In genomic region chr20:10832146-10832545, GRCh38 we compare ENCODE assay signal across 24 cellular contexts.
DNase-seq lines count a peak whose midpoint lies in the region; ATAC-seq, FAIRE-seq and TF ChIP-seq lines count a peak whose summit lies in the region.
"Had no signal": no experiment of that assay in that cellular context is flagged by ENCODE, and none has a peak within 500 bp of the region (broad histone marks: within the 10 kb centered on the region; RNA-seq: fewer than 3 reads in every experiment).

No MANE protein-coding gene starts in this region.

- dilution Hi-C loops in IMR-90 (cut with HindIII; ENCODE audit: low sequenced_read_pairs, unreplicated experiment): no loop called here

- no TSS peak for BruUV-seq in IMR-90 (replicated peaks; lab: Mats Ljungman, UMichigan)

- no peak overlapping the region for H3K9ac ChIP-seq in IMR-90 (ENCODE audit: low read depth, low read length)
- no peak overlapping the region for H3K9ac ChIP-seq in astrocyte (ENCODE audit: low read length)
- H3K9ac ChIP-seq in colonic mucosa (ENCODE audit: low read depth in 2 of 2, low read length in 2 of 2): no peak overlapping the region
- H3K9ac ChIP-seq: BLaER1 had no signal

- no peaks in the 10 kb centered on the region for H3K79me1 ChIP-seq in IMR-90 (ENCODE audit: low read depth in 1 of 2, low read length in 2 of 2)

- no peaks in the 10 kb centered on the region for H3K9me1 ChIP-seq in IMR-90 (ENCODE audit: insufficient read depth, low read length)

- H3K4me2 ChIP-seq in A549 (no peak overlapping the region), IMR-90 (ENCODE audit: low read depth, low read length) (no peak overlapping the region), astrocyte (ENCODE audit: low read length) (no peak overlapping the region)
- H3K4me2 ChIP-seq: BLaER1 had no signal

- H2BK5ac ChIP-seq in IMR-90 (ENCODE audit: low read depth, low read length, poor library complexity, severe bottlenecking): no peak overlapping the region

- TF ChIP-seq RAD21 in A549 (conservative IDR thresholded peaks at IDR 0.05 in 1 of 2, IDR thresholded peaks at IDR 0.05 in 1 of 2): no peak
- no peak for TF ChIP-seq RAD21 in IMR-90 (IDR thresholded peaks at IDR 0.05; ENCODE audit: low read length)

- TF ChIP-seq POLR2A in A549 (IDR thresholded peaks at IDR 0.05; ENCODE audit: low read length): no peak
- no peak for TF ChIP-seq POLR2A in IMR-90 (IDR thresholded peaks at IDR 0.05; ENCODE audit: low read depth, low read length)

- H3K9me3 Mint-ChIP-seq in astrocyte (ENCODE audit: unreplicated experiment) (peaks cover 2% of the 10 kb centered on the region), type B pancreatic cell (no peaks in the 10 kb centered on the region)

- CTCF ChIA-PET in A549 (lab: Yijun Ruan, JAX): interaction anchor here (0.9 to 1.2 kb wide), 2 partner anchors 20 to 136 kb away, joined by 3 to 4 read pairs; no protein-coding TSS in a partner anchor
- CTCF ChIA-PET in IMR-90 (lab: Yijun Ruan, JAX): no interaction called here

- H2BK120ac ChIP-seq in IMR-90 (ENCODE audit: low read depth, low read length): no peak overlapping the region

- H3K4me3 ChIP-seq in A549 (no peak overlapping the region), IMR-90 (ENCODE audit: insufficient read depth, low read depth, low read length) (no peak overlapping the region), astrocyte (ENCODE audit: insufficient read depth, low read depth, low read length) (no peak overlapping the region), colonic mucosa (no peak overlapping the region)
- H3K4me3 ChIP-seq: BLaER1, SK-N-MC had no signal

- in situ Hi-C loops in IMR-90 (cut with MboI; ENCODE audit: low sequenced_read_pairs): no loop called here

- H3K27ac Mint-ChIP-seq in astrocyte (ENCODE audit: unreplicated experiment) (peak overlapping the region; percentile 8), type B pancreatic cell (no peak overlapping the region)
- H3K27ac Mint-ChIP-seq: CD4-positive, alpha-beta memory T cell; HFFc6 had no signal

- H3K56ac ChIP-seq in IMR-90 (ENCODE audit: extremely low read depth, insufficient read depth, low read length): no peak overlapping the region

- peaks cover 23% of the 10 kb centered on the region for H3K4me1 Mint-ChIP-seq in astrocyte (ENCODE audit: low read depth, unreplicated experiment)
- H3K4me1 Mint-ChIP-seq in type B pancreatic cell (ENCODE audit: unreplicated experiment): no peaks in the 10 kb centered on the region
- H3K4me1 Mint-ChIP-seq: CD4-positive, alpha-beta memory T cell had no signal

- peaks cover 6% of the 10 kb centered on the region for H3K27me3 ChIP-seq in IMR-90 (ENCODE audit: control insufficient read depth, insufficient read depth, low read length)
- H3K27me3 ChIP-seq in astrocyte (ENCODE audit: insufficient read depth, low read length): no peaks in the 10 kb centered on the region
- no peaks in the 10 kb centered on the region for H3K27me3 ChIP-seq in colonic mucosa
- H3K27me3 ChIP-seq: BLaER1 had no signal

- H3K79me2 ChIP-seq in astrocyte (ENCODE audit: insufficient read depth, low read length): no peaks in the 10 kb centered on the region

- H3K36me3 Mint-ChIP-seq in astrocyte (ENCODE audit: low read depth, unreplicated experiment) (no peaks in the 10 kb centered on the region), type B pancreatic cell (no peaks in the 10 kb centered on the region)
- H3K36me3 Mint-ChIP-seq: CD4-positive, alpha-beta memory T cell had no signal

- ATAC-seq in A549 (no peak), IMR-90 (ENCODE audit: low read depth) (peak; percentile 70; the same call in 1 of the 2 replicates), GM18873 (IDR thresholded peaks at IDR 0.05; ENCODE audit: low FRiP score, unreplicated experiment) (no peak)
- ATAC-seq: Panc1 had no signal

- no peak overlapping the region for H3K23ac ChIP-seq in IMR-90 (ENCODE audit: low read depth, low read length)

- FAIRE-seq in A549 (lab: Jason Lieb, UNC) (peak; percentile 46), astrocyte (lab: Jason Lieb, UNC) (peak; percentile 52)
- FAIRE-seq: GM12892, GM18507, H54 had no signal

- H2AK9ac ChIP-seq in IMR-90 (replicated peaks; ENCODE audit: low read depth, low read length, poor library complexity): peak overlapping the region; percentile 31

- H3K9me3 ChIP-seq in A549: no peaks in the 10 kb centered on the region
- no peaks in the 10 kb centered on the region for H3K9me3 ChIP-seq in IMR-90 (ENCODE audit: control insufficient read depth, insufficient read depth, low read length)
- no peaks in the 10 kb centered on the region for H3K9me3 ChIP-seq in astrocyte (ENCODE audit: insufficient read depth, low read depth, low read length)
- H3K9me3 ChIP-seq in colonic mucosa: no peaks in the 10 kb centered on the region
- H3K9me3 ChIP-seq: BLaER1 had no signal

- H3K27ac ChIP-seq in A549: no peak overlapping the region
- no peak overlapping the region for H3K27ac ChIP-seq in IMR-90 (ENCODE audit: insufficient read depth, low read length)
- H3K27ac ChIP-seq in astrocyte (ENCODE audit: low read depth, low read length): no peak overlapping the region
- no peak overlapping the region for H3K27ac ChIP-seq in colonic mucosa
- H3K27ac ChIP-seq: BLaER1, SK-N-MC had no signal

- H3K4me1 ChIP-seq in A549: no peaks in the 10 kb centered on the region
- H3K4me1 ChIP-seq in IMR-90 (ENCODE audit: control insufficient read depth, insufficient read depth, low read length): peaks cover 6% of the 10 kb centered on the region
- no peaks in the 10 kb centered on the region for H3K4me1 ChIP-seq in astrocyte (ENCODE audit: insufficient read depth, low read length)
- no peaks in the 10 kb centered on the region for H3K4me1 ChIP-seq in colonic mucosa
- H3K4me1 ChIP-seq: BLaER1 had no signal

- no peak overlapping the region for H4K8ac ChIP-seq in IMR-90 (ENCODE audit: low read depth in 2 of 2, low read length in 2 of 2)

- H3K36me3 ChIP-seq in IMR-90 (ENCODE audit: control insufficient read depth, insufficient read depth, low read length) (no peaks in the 10 kb centered on the region), astrocyte (ENCODE audit: insufficient read depth, low read length) (no peaks in the 10 kb centered on the region), colonic mucosa (no peaks in the 10 kb centered on the region)
- H3K36me3 ChIP-seq: BLaER1 had no signal

- H2AFZ ChIP-seq in IMR-90 (replicated peaks; ENCODE audit: low read length, poor library complexity) (no peak overlapping the region), astrocyte (ENCODE audit: low read depth, low read length) (no peak overlapping the region)

- H3K4me3 Mint-ChIP-seq in astrocyte (ENCODE audit: unreplicated experiment): no peak overlapping the region
- no peak overlapping the region for H3K4me3 Mint-ChIP-seq in type B pancreatic cell
- H3K4me3 Mint-ChIP-seq: CD4-positive, alpha-beta memory T cell; HFFc6 had no signal

- H4K5ac ChIP-seq in IMR-90 (ENCODE audit: low read depth, low read length): no peak overlapping the region

- no peak overlapping the region for H4K91ac ChIP-seq in IMR-90 (ENCODE audit: insufficient read depth, low read depth, low read length)

- H4K20me1 ChIP-seq in IMR-90 (ENCODE audit: insufficient read depth, low read length) (no peaks in the 10 kb centered on the region), astrocyte (ENCODE audit: insufficient read depth, low read length) (no peaks in the 10 kb centered on the region)
- H4K20me1 ChIP-seq: BLaER1 had no signal

- intact Hi-C loops in IMR-90 (cut with micrococcal nuclease): no loop called here
- intact Hi-C loops in colonic mucosa (cut with DNase I): no loop called here

- H3K18ac ChIP-seq in IMR-90 (ENCODE audit: low read depth, low read length): peak overlapping the region; percentile 44; the same call in 1 of the 2 replicates

- no peak overlapping the region for H2AK5ac ChIP-seq in IMR-90 (ENCODE audit: low read depth, low read length)

- POLR2A ChIA-PET in A549 (lab: Yijun Ruan, JAX) (no interaction called here), IMR-90 (lab: Charles Lee; ENCODE audit: unreplicated experiment) (no interaction called here)

- H3K27me3 Mint-ChIP-seq in astrocyte (ENCODE audit: low read depth, unreplicated experiment): no peaks in the 10 kb centered on the region
- peaks cover 10% of the 10 kb centered on the region for H3K27me3 Mint-ChIP-seq in type B pancreatic cell

- H2BK15ac ChIP-seq in IMR-90 (ENCODE audit: low read depth, low read length): no peak overlapping the region

- H2BK20ac ChIP-seq in IMR-90 (ENCODE audit: low read depth, low read length): no peak overlapping the region

- no peak overlapping the region for H3K4ac ChIP-seq in IMR-90 (ENCODE audit: low read depth, low read length)

- no peak for TF ChIP-seq CTCF in A549 (IDR thresholded peaks at IDR 0.05)
- TF ChIP-seq CTCF in IMR-90 (conservative IDR thresholded peaks at IDR 0.05; ENCODE audit: low read depth, low read length): no peak
- TF ChIP-seq CTCF in astrocyte (IDR thresholded peaks at IDR 0.05; ENCODE audit: insufficient read depth, low read depth, low read length): no peak
- TF ChIP-seq CTCF in colonic mucosa (IDR thresholded peaks at IDR 0.05): no peak
- TF ChIP-seq CTCF in type B pancreatic cell (conservative IDR thresholded peaks at IDR 0.05): no peak

- no peak for DNase-seq in A549 (ENCODE audit: low read depth in 1 of 2, low spot score in 1 of 2)
- peak; percentile 58 for DNase-seq in IMR-90
- DNase-seq in astrocyte (ENCODE audit: low read depth): no peak
- DNase-seq in glomerular visceral epithelial cell (ENCODE audit: extremely low spot score): peak; percentile 26
- DNase-seq in HT-29 (ENCODE audit: low spot score): no peak
- no peak for DNase-seq in colonic mucosa
- no peak for DNase-seq in type B pancreatic cell (ENCODE audit: extremely low spot score, unreplicated experiment)
- DNase-seq: 8988T; CD4-positive, alpha-beta memory T cell; DMS53; HFFc6; MM.1S; NCI-H1092; NCI-H1436 treated with DMSO at 0.1 percent for 48 hours; NCI-H2029; NCI-H526; SHP77 had no signal

- TF ChIP-seq EP300 in A549 (IDR thresholded peaks at IDR 0.05): no peak

- H3K14ac ChIP-seq in IMR-90 (replicated peaks; ENCODE audit: low read depth, low read length): peak overlapping the region; percentile 52

TF ChIP-seq in A549, 52 proteins besides CTCF, POLR2A, EP300 and RAD21 (continues in another document):
- TF ChIP-seq HOXA7 (CRISPR knock-in tag; IDR thresholded peaks at IDR 0.05) (no peak), RFX5 (IDR thresholded peaks at IDR 0.05) (no peak), MAFK (IDR thresholded peaks at IDR 0.05; ENCODE audit: partially characterized antibody) (no peak), CBX2 (IDR thresholded peaks at IDR 0.05; ENCODE audit: borderline replicate concordance, low read depth) (no peak)

TF ChIP-seq in IMR-90, 13 proteins besides CTCF, POLR2A, EP300 and RAD21 (continues in another document):
- TF ChIP-seq MAZ (IDR thresholded peaks at IDR 0.05; ENCODE audit: borderline replicate concordance, low read depth, low read length): no peak
- TF ChIP-seq BHLHE40 (IDR thresholded peaks at IDR 0.05; ENCODE audit: low read depth, low read length): no peak
- TF ChIP-seq MXI1 (IDR thresholded peaks at IDR 0.05; ENCODE audit: borderline replicate concordance, low read depth, low read length): no peak
- no peak for TF ChIP-seq CHD1 (IDR thresholded peaks at IDR 0.05; ENCODE audit: low read depth, low read length)
- TF ChIP-seq SMC3 (IDR thresholded peaks at IDR 0.05; ENCODE audit: low read depth, low read length): no peak
- no peak for TF ChIP-seq CEBPB (IDR thresholded peaks at IDR 0.05; ENCODE audit: low read depth, low read length)
- no peak for TF ChIP-seq RFX5 (IDR thresholded peaks at IDR 0.05; ENCODE audit: low read depth, low read length)
- TF ChIP-seq FOS (IDR thresholded peaks at IDR 0.05; ENCODE audit: low read depth, low read length): no peak

Comparison
In these comparisons a context has a peak if more than half of its experiments do, and no peak if none do; other contexts are left out.
1. DNase-seq: peak in IMR-90 (single experiment) and glomerular visceral epithelial cell (single experiment); none in A549 (0 of 2), astrocyte (single experiment), HT-29 (single experiment), colonic mucosa (single experiment) and type B pancreatic cell (single experiment).